3 cellular contexts compared by ENCODE assay signal in genomic region chr14:105081473-105081872, GRCh38. TPM values are rescaled to one million over a fixed set of nuclear protein-coding genes. Genes with fewer than 3 reads are reported as not detected.
"Had no signal": no experiment of that assay in that cellular context is flagged by ENCODE, and none has a peak within 500 bp of the region (broad histone marks: within the 10 kb centered on the region; RNA-seq: fewer than 3 reads in every experiment).

No MANE protein-coding gene starts in this region.

RNA-seq across cellular contexts. Expression of gene GPR132, which starts 16.2 kb away (rescaled TPM):
- total RNA-seq: GM23248, H7, HepG2 had no signal
- polyA plus RNA-seq: GM23248, HepG2 had no signal
